ENCODE assay signal across 1 cellular context in genomic region chr13:107912745-107913144, GRCh38.
TF ChIP-seq lines count a peak whose summit lies in the region.

No MANE protein-coding gene starts in this region.

TF ChIP-seq in K562, 482 proteins besides CTCF, POLR2A, EP300 and RAD21:
- TF ChIP-seq SRSF7 (optimal IDR thresholded peaks at IDR 0.05; ENCODE audit: low read depth, low read length) (no peak), MLX (CRISPR knock-in tag; conservative IDR thresholded peaks at IDR 0.05) (peak in 1 of 2 experiments; percentile 63; a peak in 1 of 4 replicates)
TF ChIP-seq in K562: peak in this region for 1.
